Comparison of ENCODE assay signal across 10 cellular contexts in the genomic region with DNA sequence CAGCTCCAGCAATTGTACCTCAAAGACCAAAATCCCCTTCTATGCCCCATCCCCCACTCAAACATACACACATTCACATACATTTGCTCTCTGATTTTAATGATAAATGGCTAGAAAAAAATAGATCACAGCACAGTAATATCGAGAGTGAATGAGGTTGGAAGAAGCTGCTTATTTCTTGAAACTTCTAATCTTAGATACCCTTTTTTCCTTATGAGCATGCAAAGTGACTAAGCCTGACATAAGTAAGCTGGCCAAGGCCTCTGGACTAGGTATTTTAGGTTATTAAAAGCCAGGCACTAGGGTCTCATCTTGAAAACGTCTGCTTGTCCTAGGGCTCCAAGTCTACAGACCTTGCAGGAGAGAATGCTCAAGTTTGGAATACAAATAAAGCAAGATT.
DNase-seq lines count a peak whose midpoint lies in the region; ATAC-seq, FAIRE-seq and TF ChIP-seq lines count a peak whose summit lies in the region.
"Had no signal": no experiment of that assay in that cellular context is flagged by ENCODE, and none has a peak within 500 bp of the region (broad histone marks: within the 10 kb centered on the region; RNA-seq: fewer than 3 reads in every experiment).

No MANE protein-coding gene starts in this region.

- H3K36me3 ChIP-seq in HepG2 (replicated peaks in 1 of 2; ENCODE audit: control insufficient read depth in 1 of 2, insufficient read depth in 2 of 2, low read length in 2 of 2): peaks cover 24 to 75% of the 10 kb centered on the region in 2 experiments

- FAIRE-seq in HepG2 (lab: Jason Lieb, UNC): no peak

- H3K9me3 ChIP-seq in HepG2 (ENCODE audit: low read length): no peaks in the 10 kb centered on the region
- H3K9me3 ChIP-seq: SK-N-SH had no signal

- in situ Hi-C loops in HepG2 (cut with HindIII; ENCODE audit: extremely low pct_ligation_motif_present, low pct_unique_long_range_greater_than_20kb): no loop called here

- POLR2A ChIA-PET in HepG2 (lab: Yijun Ruan, JAX): no interaction called here

- DNase-seq in GM20000 (ENCODE audit: low spot score) (peak; percentile 53), HepG2 (ENCODE audit: low spot score) (no peak), NCI-H1048 (lab: John Stamatoyannopoulos, UW) (no peak), NCI-H1105 (lab: John Stamatoyannopoulos, UW) (no peak), NCI-H1092 (lab: John Stamatoyannopoulos, UW) (no peak)
- DNase-seq: HCEC 1CT, SK-N-SH had no signal

- BruUV-seq in HepG2 (replicated peaks; lab: Mats Ljungman, UMichigan): no TSS peak

- peak; percentile 74 for ATAC-seq in GM18502 (IDR thresholded peaks at IDR 0.05; ENCODE audit: poor library complexity, unreplicated experiment)
- peak; percentile 62 for ATAC-seq in HG03175 (IDR thresholded peaks at IDR 0.05; ENCODE audit: unreplicated experiment)
- no peak for ATAC-seq in HepG2
- no peak for ATAC-seq in GM21423 (IDR thresholded peaks at IDR 0.05; ENCODE audit: unreplicated experiment)

- TF ChIP-seq CTCF in GM20000 (IDR thresholded peaks at IDR 0.05; ENCODE audit: extremely low read depth, missing control alignments): no peak
- TF ChIP-seq CTCF in HepG2 (CRISPR knock-in tag; IDR thresholded peaks at IDR 0.05): no peak

- H3K4me3 ChIP-seq in HepG2 (replicated peaks in 1 of 3; ENCODE audit: insufficient read depth in 1 of 3, low read depth in 2 of 3, low read length in 3 of 3): no peak overlapping the region

- no peaks in the 10 kb centered on the region for H3K27me3 ChIP-seq in HepG2 (ENCODE audit: control insufficient read depth in 1 of 2, insufficient read depth in 2 of 2, low read length in 2 of 2)

- no peak for TF ChIP-seq RAD21 in HepG2 (CRISPR knock-in tag; IDR thresholded peaks at IDR 0.05)

- peaks cover 56% of the 10 kb centered on the region for H3K4me1 ChIP-seq in HepG2 (ENCODE audit: insufficient read depth, low read length)

- no peak overlapping the region for H3K4me2 ChIP-seq in HepG2 (ENCODE audit: low read depth, low read length)
- H3K4me2 ChIP-seq: SK-N-SH had no signal

- peaks cover 48% of the 10 kb centered on the region for H3K79me2 ChIP-seq in HepG2 (ENCODE audit: insufficient read depth, low read length)

- peaks cover 8% of the 10 kb centered on the region; the same call in 1 of the 2 replicates for H4K20me1 ChIP-seq in HepG2 (ENCODE audit: insufficient read depth, low read length)

- TF ChIP-seq POLR2A in HepG2 (IDR thresholded peaks at IDR 0.05; ENCODE audit: insufficient read depth in 1 of 2, low read depth in 2 of 2, low read length in 2 of 2): no peak

- H3K27ac ChIP-seq in HepG2 (ENCODE audit: extremely low read length, insufficient read depth, low read length): no peak overlapping the region

- TF ChIP-seq EP300 in HepG2 (IDR thresholded peaks at IDR 0.05; ENCODE audit: low read depth in 2 of 2, low read length in 2 of 2) (no peak), HepG2 (CRISPR knock-in tag; IDR thresholded peaks at IDR 0.05; ENCODE audit: borderline replicate concordance) (no peak)

- no peak overlapping the region for H2AFZ ChIP-seq in HepG2 (ENCODE audit: low read length)

- CTCF ChIA-PET in HepG2 (lab: Yijun Ruan, JAX; ENCODE audit: low intra/inter-chr PET ratio, low total read pairs): no interaction called here

- intact Hi-C loops in HepG2 (cut with micrococcal nuclease; ENCODE audit: unreplicated experiment): no loop called here

- no peak overlapping the region for H3K9ac ChIP-seq in HepG2 (ENCODE audit: insufficient read depth, low read depth, low read length)
- H3K9ac ChIP-seq: SK-N-SH had no signal

- WGBS in HepG2 (ENCODE audit: low lambda C conversion rate): 97% methylated on average over 2 of the region's 2 CpGs

TF ChIP-seq in HepG2, 621 proteins besides CTCF, POLR2A, EP300 and RAD21:
- peak; percentile 83 for TF ChIP-seq RBM22 (optimal IDR thresholded peaks at IDR 0.05; ENCODE audit: low read length)
- no peak for TF ChIP-seq ZNF883 (CRISPR knock-in tag; IDR thresholded peaks at IDR 0.05; ENCODE audit: not compliant biosample characterization)

Comparison
In these comparisons a context has a peak if more than half of its experiments do, and no peak if none do; other contexts are left out.
1. ATAC-seq: peak in GM18502 (single experiment) and HG03175 (single experiment); none in HepG2 (single experiment) and GM21423 (single experiment).